Comparison of ENCODE assay signal across 35 cellular contexts in the genomic region with DNA sequence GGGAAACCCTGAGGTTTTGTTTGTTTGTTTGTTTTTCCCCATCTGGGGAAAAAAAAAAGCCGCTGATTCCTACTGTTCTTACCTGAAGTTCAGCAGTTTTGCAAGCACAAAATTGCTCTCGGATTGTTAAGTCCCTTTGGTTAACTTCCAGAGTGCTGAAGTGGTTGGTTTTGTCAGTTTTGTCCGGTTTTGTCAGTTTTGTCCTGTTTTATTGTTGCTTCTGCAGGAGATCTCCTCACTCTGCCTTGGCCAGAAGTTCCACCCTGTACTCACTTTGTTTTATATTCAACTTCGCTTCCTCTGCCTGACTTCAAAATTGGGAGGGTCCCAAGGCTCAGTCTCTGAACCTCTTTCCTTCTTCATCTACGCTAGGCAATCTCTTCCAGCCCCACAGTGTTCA.
"Had no signal": no experiment of that assay in that cellular context is flagged by ENCODE, and none has a peak within 500 bp of the region (broad histone marks: within the 10 kb centered on the region; RNA-seq: fewer than 3 reads in every experiment).

No MANE protein-coding gene starts in this region.

- H3K9me3 Mint-ChIP-seq: activated B cell treated with CpG ODN at 0.5 μM for 24 hours; activated CD4-positive, alpha-beta memory T cell treated with anti-CD3 and anti-CD28 coated beads for 36 hours; activated CD4-positive, alpha-beta T cell treated with anti-CD3 and anti-CD28 coated beads, Interleukin-2, amount 10 ng/mL, durations not matched to agents 24 days and 14 days; activated CD8-positive, alpha-beta T cell treated with anti-CD3 and anti-CD28 coated beads for 36 hours; activated naive CD4-positive, alpha-beta T cell treated with anti-CD3 and anti-CD28 coated beads, Interleukin-2, amount 10 ng/mL, durations not matched to agents 7 days and 5 days; activated naive CD4-positive, alpha-beta T cell treated with anti-CD3 and anti-CD28 coated beads, Interleukin-2, amount 50 U/mL, for 24 hours; activated naive CD8-positive, alpha-beta T cell treated with anti-CD3 and anti-CD28 coated beads, Interleukin-2, amount 10 ng/mL, durations not matched to agents 7 days and 5 days; activated naive CD8-positive, alpha-beta T cell treated with anti-CD3 and anti-CD28 coated beads, Interleukin-2, amount 50 U/mL, for 24 hours; activated T-cell treated with anti-CD3 and anti-CD28 coated beads, Interleukin-2, amount 50 U/mL, for 4 hours; activated T-helper 2 cell treated with anti-CD3 and anti-CD28 coated beads, Interferon-gamma antibody, Interleukin-2, Interleukin-4, amounts not matched to agents 10 μg/mL and 5 μg/mL and 100 μg/mL, durations not matched to agents 14 hours and 24 hours and 36 hours; central memory CD8-positive, alpha-beta T cell; T-helper 1 cell treated with Interleukin-12 subunit alpha and Interleukin-12 subunit beta and Interleukin-4 antibody, amounts not matched to agents 30 μg/mL and 1 μg/mL, for 36 hours; T-helper 2 cell treated with Interferon-gamma antibody and Interleukin-4, amounts not matched to agents 5 μg/mL and 100 μg/mL, for 36 hours had no signal

- H3K27ac ChIP-seq: ascending aorta, cardiac muscle cell, VCaP had no signal

- H3K27me3 ChIP-seq: ascending aorta, cardiac muscle cell had no signal

- DNase-seq: activated B cell treated with CpG ODN at 0.5 μM for 24 hours; activated CD4-positive, alpha-beta memory T cell treated with anti-CD3 and anti-CD28 coated beads for 36 hours; activated CD4-positive, alpha-beta T cell treated with anti-CD3 and anti-CD28 coated beads for 4 hours; activated CD4-positive, alpha-beta T cell treated with anti-CD3 and anti-CD28 coated beads, Interleukin-2, amount 10 ng/mL, durations not matched to agents 24 days and 14 days; activated CD4-positive, alpha-beta T cell treated with anti-CD3 and anti-CD28 coated beads, Interleukin-2, amount 50 U/mL, for 1 hour; activated CD4-positive, alpha-beta T cell treated with anti-CD3 and anti-CD28 coated beads, Interleukin-2, amount 50 U/mL, for 4 hours; activated CD4-positive, CD25-positive, alpha-beta regulatory T cell treated with anti-CD3 and anti-CD28 coated beads, Interleukin-2, amount 50 U/mL, for 72 hours; activated CD8-positive, alpha-beta memory T cell treated with anti-CD3 and anti-CD28 coated beads, Interleukin-2, amount 50 U/mL, for 4 hours; activated CD8-positive, alpha-beta T cell treated with anti-CD3 and anti-CD28 coated beads for 36 hours; activated effector memory CD4-positive, alpha-beta T cell treated with Interleukin-2 at 50 U/mL for 16 hours; activated gamma-delta T cell; activated naive CD4-positive, alpha-beta T cell treated with anti-CD3 and anti-CD28 coated beads, Interleukin-2, amount 10 ng/mL, durations not matched to agents 7 days and 5 days; activated naive CD4-positive, alpha-beta T cell treated with Interleukin-2 at 50 U/mL for 16 hours; activated naive CD8-positive, alpha-beta T cell treated with anti-CD3 and anti-CD28 coated beads, Interleukin-2, amount 10 ng/mL, durations not matched to agents 7 days and 5 days; activated naive CD8-positive, alpha-beta T cell treated with anti-CD3 and anti-CD28 coated beads, Interleukin-2, amount 50 U/mL, for 24 hours; activated T-cell treated with anti-CD3 and anti-CD28 coated beads for 4 hours; activated T-cell treated with anti-CD3 and anti-CD28 coated beads, Interleukin-2, amount 50 U/mL, for 1 hour; activated T-cell treated with anti-CD3 and anti-CD28 coated beads, Interleukin-2, amount 50 U/mL, for 4 hours; amygdala; anterior cingulate cortex; caudate nucleus; cerebellar nuclear complex; T-helper 1 cell; T-helper 2 cell; T-helper 9 cell had no signal

- ATAC-seq: activated CD8-positive, alpha-beta T cell treated with anti-CD3 and anti-CD28 coated beads for 36 hours; activated naive CD8-positive, alpha-beta T cell treated with anti-CD3 and anti-CD28 coated beads, Interleukin-2, amount 50 U/mL, for 24 hours; activated T-cell treated with anti-CD3 and anti-CD28 coated beads, Interleukin-2, amount 50 U/mL, for 4 hours had no signal

- H3K9me3 ChIP-seq: ascending aorta had no signal

- H3K27ac Mint-ChIP-seq: activated B cell treated with CpG ODN at 0.5 μM for 24 hours; activated CD4-positive, alpha-beta memory T cell treated with anti-CD3 and anti-CD28 coated beads for 36 hours; activated CD4-positive, alpha-beta T cell treated with anti-CD3 and anti-CD28 coated beads, Interleukin-2, amount 10 ng/mL, durations not matched to agents 24 days and 14 days; activated CD8-positive, alpha-beta T cell treated with anti-CD3 and anti-CD28 coated beads for 36 hours; activated naive CD4-positive, alpha-beta T cell treated with anti-CD3 and anti-CD28 coated beads, Interleukin-2, amount 10 ng/mL, durations not matched to agents 7 days and 5 days; activated naive CD4-positive, alpha-beta T cell treated with anti-CD3 and anti-CD28 coated beads, Interleukin-2, amount 50 U/mL, for 24 hours; activated naive CD8-positive, alpha-beta T cell; activated naive CD8-positive, alpha-beta T cell treated with anti-CD3 and anti-CD28 coated beads, Interleukin-2, amount 10 ng/mL, durations not matched to agents 7 days and 5 days; activated naive CD8-positive, alpha-beta T cell treated with anti-CD3 and anti-CD28 coated beads, Interleukin-2, amount 50 U/mL, for 24 hours; activated T-helper 2 cell treated with anti-CD3 and anti-CD28 coated beads, Interferon-gamma antibody, Interleukin-2, Interleukin-4, amounts not matched to agents 10 μg/mL and 5 μg/mL and 100 μg/mL, durations not matched to agents 14 hours and 24 hours and 36 hours had no signal

- H3K4me3 ChIP-seq: ascending aorta, cardiac muscle cell had no signal

- H3K4me3 Mint-ChIP-seq: activated B cell treated with CpG ODN at 0.5 μM for 24 hours; activated CD4-positive, alpha-beta memory T cell treated with anti-CD3 and anti-CD28 coated beads for 36 hours; activated CD4-positive, alpha-beta T cell treated with anti-CD3 and anti-CD28 coated beads, Interleukin-2, amount 10 ng/mL, durations not matched to agents 24 days and 14 days; activated CD8-positive, alpha-beta T cell treated with anti-CD3 and anti-CD28 coated beads for 36 hours; activated naive CD4-positive, alpha-beta T cell treated with anti-CD3 and anti-CD28 coated beads, Interleukin-2, amount 10 ng/mL, durations not matched to agents 7 days and 5 days; activated naive CD4-positive, alpha-beta T cell treated with anti-CD3 and anti-CD28 coated beads, Interleukin-2, amount 50 U/mL, for 24 hours; activated naive CD8-positive, alpha-beta T cell; activated naive CD8-positive, alpha-beta T cell treated with anti-CD3 and anti-CD28 coated beads, Interleukin-2, amount 10 ng/mL, durations not matched to agents 7 days and 5 days; activated naive CD8-positive, alpha-beta T cell treated with anti-CD3 and anti-CD28 coated beads, Interleukin-2, amount 50 U/mL, for 24 hours; activated T-cell treated with anti-CD3 and anti-CD28 coated beads, Interleukin-2, amount 50 U/mL, for 4 hours; brain; central memory CD8-positive, alpha-beta T cell; T-helper 1 cell treated with Interleukin-12 subunit alpha and Interleukin-12 subunit beta and Interleukin-4 antibody, amounts not matched to agents 30 μg/mL and 1 μg/mL, for 36 hours; T-helper 2 cell treated with Interferon-gamma antibody and Interleukin-4, amounts not matched to agents 5 μg/mL and 100 μg/mL, for 36 hours had no signal

- H3K27me3 Mint-ChIP-seq: activated B cell treated with CpG ODN at 0.5 μM for 24 hours; activated CD4-positive, alpha-beta memory T cell treated with anti-CD3 and anti-CD28 coated beads for 36 hours; activated CD4-positive, alpha-beta T cell treated with anti-CD3 and anti-CD28 coated beads, Interleukin-2, amount 10 ng/mL, durations not matched to agents 24 days and 14 days; activated CD8-positive, alpha-beta T cell treated with anti-CD3 and anti-CD28 coated beads for 36 hours; activated naive CD4-positive, alpha-beta T cell treated with anti-CD3 and anti-CD28 coated beads, Interleukin-2, amount 10 ng/mL, durations not matched to agents 7 days and 5 days; activated naive CD4-positive, alpha-beta T cell treated with anti-CD3 and anti-CD28 coated beads, Interleukin-2, amount 50 U/mL, for 24 hours; activated naive CD8-positive, alpha-beta T cell; activated naive CD8-positive, alpha-beta T cell treated with anti-CD3 and anti-CD28 coated beads, Interleukin-2, amount 10 ng/mL, durations not matched to agents 7 days and 5 days; activated naive CD8-positive, alpha-beta T cell treated with anti-CD3 and anti-CD28 coated beads, Interleukin-2, amount 50 U/mL, for 24 hours; brain; central memory CD8-positive, alpha-beta T cell had no signal
